ENCODE assay signal across 27 cellular contexts in genomic region chr4:17719106-17719505, GRCh38.
A peak's percentile ranks its signal among the peaks of the same experiment; 100 is the strongest.
DNase-seq lines count a peak whose midpoint lies in the region; TF ChIP-seq lines count a peak whose summit lies in the region.
"Had no signal": no experiment of that assay in that cellular context is flagged by ENCODE, and none has a peak within 500 bp of the region (broad histone marks: within the 10 kb centered on the region; RNA-seq: fewer than 3 reads in every experiment).

No MANE protein-coding gene starts in this region.

- no peaks in the 10 kb centered on the region for H3K9me3 ChIP-seq in breast epithelium

- no peaks in the 10 kb centered on the region for H3K4me1 ChIP-seq in breast epithelium

- H3K4me3 ChIP-seq in breast epithelium = no peak overlapping the region
- H3K4me3 ChIP-seq: SK-N-MC had no signal

- no peaks in the 10 kb centered on the region for H3K27me3 ChIP-seq in breast epithelium

- peak; percentile 56 for DNase-seq in MCF 10A (ENCODE audit: unreplicated experiment)
- no peak for DNase-seq in breast epithelium (ENCODE audit: low spot score in 2 of 2)
- DNase-seq in RKO (ENCODE audit: low spot score) = peak; percentile 10
- peak; percentile 79 for DNase-seq in epithelial cell of prostate (ENCODE audit: low read depth, low spot score)
- no peak for DNase-seq in AG08395 (ENCODE audit: low spot score)
- DNase-seq in occipital lobe (lab: John Stamatoyannopoulos, UW) = no peak
- no peak for DNase-seq in progenitor cell of endocrine pancreas (ENCODE audit: low spot score, unreplicated experiment)
- no peak for DNase-seq in OCI-M1 (lab: John Stamatoyannopoulos, UW)
- DNase-seq: Calu3; CD8-positive, alpha-beta memory T cell; GDM1; GOT3; HCEC 1CT; Kasumi-1; MM.1S; NCI-H1092; NCI-H1436; NCI-H187 treated with DMSO at 0.1 percent for 48 hours; NCI-H226; NCI-H524 treated with DMSO at 0.1 percent for 48 hours; NCI-H82; SHP77 treated with DMSO at 0.1 percent for 48 hours; SW 1271 had no signal

- BruUV-seq in MCF 10A (replicated peaks; lab: Mats Ljungman, UMichigan) = no TSS peak

- no peak for TF ChIP-seq CTCF in MCF 10A (IDR thresholded peaks at IDR 0.05; ENCODE audit: unreplicated experiment)
- no peak for TF ChIP-seq CTCF in breast epithelium (IDR thresholded peaks at IDR 0.05)
- no peak for TF ChIP-seq CTCF in progenitor cell of endocrine pancreas (IDR thresholded peaks at IDR 0.05; ENCODE audit: unreplicated experiment)

- peaks cover 20% of the 10 kb centered on the region for H3K4me1 Mint-ChIP-seq in MCF 10A (ENCODE audit: insufficient read depth, unreplicated experiment)
- H3K4me1 Mint-ChIP-seq in progenitor cell of endocrine pancreas (ENCODE audit: low read depth) = peaks cover 3% of the 10 kb centered on the region
- H3K4me1 Mint-ChIP-seq: CD8-positive, alpha-beta memory T cell; IgD-negative memory B cell had no signal

- H3K27ac ChIP-seq in breast epithelium (no peak overlapping the region), epithelial cell of prostate (peak overlapping the region; percentile 58)
- H3K27ac ChIP-seq: 22Rv1, C4-2B, SK-N-MC had no signal

- no peaks in the 10 kb centered on the region for H3K36me3 ChIP-seq in breast epithelium

- TF ChIP-seq POLR2A in breast epithelium (IDR thresholded peaks at IDR 0.05) = no peak

- no peak overlapping the region for H3K4me3 Mint-ChIP-seq in MCF 10A (ENCODE audit: unreplicated experiment)
- H3K4me3 Mint-ChIP-seq in progenitor cell of endocrine pancreas (ENCODE audit: low read depth) = no peak overlapping the region
- H3K4me3 Mint-ChIP-seq: CD8-positive, alpha-beta memory T cell; IgD-negative memory B cell had no signal

- H3K36me3 Mint-ChIP-seq in MCF 10A (ENCODE audit: insufficient read depth, unreplicated experiment) = no peaks in the 10 kb centered on the region
- H3K36me3 Mint-ChIP-seq in progenitor cell of endocrine pancreas (ENCODE audit: insufficient read depth) = no peaks in the 10 kb centered on the region
- H3K36me3 Mint-ChIP-seq: CD8-positive, alpha-beta memory T cell; IgD-negative memory B cell had no signal

- H3K27me3 Mint-ChIP-seq in MCF 10A (ENCODE audit: insufficient read depth, unreplicated experiment) = no peaks in the 10 kb centered on the region
- peaks cover 6% of the 10 kb centered on the region for H3K27me3 Mint-ChIP-seq in progenitor cell of endocrine pancreas

- H3K9me3 Mint-ChIP-seq in MCF 10A (ENCODE audit: unreplicated experiment) = no peaks in the 10 kb centered on the region
- H3K9me3 Mint-ChIP-seq in progenitor cell of endocrine pancreas (ENCODE audit: low read depth) = no peaks in the 10 kb centered on the region
- H3K9me3 Mint-ChIP-seq: IgD-negative memory B cell had no signal

- POLR2A ChIA-PET in MCF 10A (lab: Yijun Ruan, JAX) = interaction anchor here (0.7 kb wide), 1 partner anchor 92 kb away, joined by 3 read pairs; the partner anchor contains the start of genes DCAF16 and NCAPG

- CTCF ChIA-PET in MCF 10A (lab: Yijun Ruan, JAX) = interaction anchor here (0.6 kb wide), 1 partner anchor 42 kb away, joined by 4 read pairs; no protein-coding TSS in a partner anchor

- intact Hi-C loops in MCF 10A (cut with micrococcal nuclease) (no loop called here), breast epithelium (cut with DNase I; ENCODE audit: low total_unique reads) (no loop called here)

- H3K27ac Mint-ChIP-seq in MCF 10A (ENCODE audit: low read depth, unreplicated experiment) (peak overlapping the region; percentile 6), progenitor cell of endocrine pancreas (no peak overlapping the region)
- H3K27ac Mint-ChIP-seq: CD8-positive, alpha-beta memory T cell; IgD-negative memory B cell had no signal

Comparison
In these comparisons a context has a peak if more than half of its experiments do, and no peak if none do; other contexts are left out.
1. DNase-seq: peak in MCF 10A (single experiment), RKO (single experiment) and epithelial cell of prostate (single experiment); none in breast epithelium (0 of 2), AG08395 (single experiment), occipital lobe (single experiment), progenitor cell of endocrine pancreas (single experiment) and OCI-M1 (single experiment).